ENCODE assay signal across 8 cellular contexts in genomic region chr3:45223889-45224730, GRCh38. TPM values are rescaled to one million over a fixed set of nuclear protein-coding genes. Genes with fewer than 3 reads are reported as not detected.
A peak's percentile ranks its signal among the peaks of the same experiment; 100 is the strongest.
DNase-seq lines count a peak whose midpoint lies in the region; ATAC-seq, FAIRE-seq and TF ChIP-seq lines count a peak whose summit lies in the region.

No MANE protein-coding gene starts in this region.

- no TSS peak for BruUV-seq in HepG2 (replicated peaks; lab: Mats Ljungman, UMichigan)

- H3K9me3 ChIP-seq in HepG2 (ENCODE audit: low read length) (no peaks in the 10 kb centered on the region), right lobe of liver (no peaks in the 10 kb centered on the region), upper lobe of right lung (no peaks in the 10 kb centered on the region)

- no peak overlapping the region for H3K4me3 ChIP-seq in HepG2 (replicated peaks in 1 of 3; ENCODE audit: insufficient read depth in 1 of 3, low read depth in 2 of 3, low read length in 3 of 3)
- H3K4me3 ChIP-seq in right lobe of liver, result no peak overlapping the region
- peak overlapping the region; percentile 36 for H3K4me3 ChIP-seq in upper lobe of right lung

- TF ChIP-seq CTCF in HepG2 (CRISPR knock-in tag; IDR thresholded peaks at IDR 0.05) (no peak), right lobe of liver (IDR thresholded peaks at IDR 0.05) (no peak), upper lobe of right lung (IDR thresholded peaks at IDR 0.05) (no peak)

- DNase-seq in HepG2 (ENCODE audit: low spot score) (no peak), right lobe of liver (no peak), immature natural killer cell (no peak), upper lobe of right lung (no peak), NCI-H2171 treated with DMSO at 0.1 percent for 48 hours (lab: John Stamatoyannopoulos, UW) (no peak)

- WGBS in HepG2 (ENCODE audit: low lambda C conversion rate), result 5% methylated on average over 9 of the region's 9 CpGs
- WGBS in right lobe of liver (ENCODE audit: insufficient coverage, low coverage, low lambda C conversion rate, missing lambda C conversion rate), result 20% methylated on average over 9 of the region's 9 CpGs

- no peak for FAIRE-seq in HepG2 (lab: Jason Lieb, UNC)

- H3K36me3 ChIP-seq in HepG2 (replicated peaks in 1 of 2; ENCODE audit: control insufficient read depth in 1 of 2, insufficient read depth in 2 of 2, low read length in 2 of 2) (no peaks in the 10 kb centered on the region), right lobe of liver (no peaks in the 10 kb centered on the region), upper lobe of right lung (no peaks in the 10 kb centered on the region)

- H3K27ac Mint-ChIP-seq in activated naive CD8-positive, alpha-beta T cell, result no peak overlapping the region
- no peak overlapping the region for H3K27ac Mint-ChIP-seq in immature natural killer cell

- H3K79me2 ChIP-seq in HepG2 (ENCODE audit: insufficient read depth, low read length), result no peaks in the 10 kb centered on the region

- no peak for ATAC-seq in HepG2
- no peak for ATAC-seq in right lobe of liver
- ATAC-seq in upper lobe of right lung, result no peak
- ATAC-seq in GM21367 (IDR thresholded peaks at IDR 0.05; ENCODE audit: unreplicated experiment), result no peak
- ATAC-seq in HG02870 (IDR thresholded peaks at IDR 0.05; ENCODE audit: unreplicated experiment), result no peak

- no peak for TF ChIP-seq POLR2A in HepG2 (IDR thresholded peaks at IDR 0.05; ENCODE audit: insufficient read depth in 1 of 2, low read depth in 2 of 2, low read length in 2 of 2)
- no peak for TF ChIP-seq POLR2A in right lobe of liver (IDR thresholded peaks at IDR 0.05)

- no peaks in the 10 kb centered on the region for H4K20me1 ChIP-seq in HepG2 (ENCODE audit: insufficient read depth, low read length)

- POLR2A ChIA-PET in HepG2 (lab: Yijun Ruan, JAX), result no interaction called here

- H3K27me3 ChIP-seq in HepG2 (ENCODE audit: control insufficient read depth in 1 of 2, insufficient read depth in 2 of 2, low read length in 2 of 2), result peaks cover 4 to 65% of the 10 kb centered on the region in 2 experiments; a peak in 4 of 5 replicates
- peaks cover 0 to 8% of the 10 kb centered on the region in 2 donors for H3K27me3 ChIP-seq in right lobe of liver
- peaks cover 42% of the 10 kb centered on the region for H3K27me3 ChIP-seq in upper lobe of right lung

- H3K4me2 ChIP-seq in HepG2 (ENCODE audit: low read depth, low read length), result peak overlapping the region; percentile 74; the same call in 1 of the 2 replicates

- intact Hi-C loops in HepG2 (cut with micrococcal nuclease; ENCODE audit: unreplicated experiment), result no loop called here
- intact Hi-C loops in right lobe of liver (cut with DNase I), result loop anchor here (10.0 kb wide), 2 partner anchors 271 to 281 kb away; no protein-coding TSS in a partner anchor
- intact Hi-C loops in upper lobe of right lung (cut with DNase I), result loop anchor here (10.0 kb wide), 1 partner anchor 271 kb away; no protein-coding TSS in a partner anchor

- no peaks in the 10 kb centered on the region for H3K36me3 Mint-ChIP-seq in activated naive CD8-positive, alpha-beta T cell
- no peaks in the 10 kb centered on the region for H3K36me3 Mint-ChIP-seq in immature natural killer cell

- no peak for TF ChIP-seq RAD21 in HepG2 (CRISPR knock-in tag; IDR thresholded peaks at IDR 0.05)

- H2AFZ ChIP-seq in HepG2 (ENCODE audit: low read length), result no peak overlapping the region

- H3K4me1 Mint-ChIP-seq in activated naive CD8-positive, alpha-beta T cell (ENCODE audit: low read depth), result peaks cover 19% of the 10 kb centered on the region
- peaks cover 11 to 21% of the 10 kb centered on the region in 2 donors for H3K4me1 Mint-ChIP-seq in immature natural killer cell

- 0 out of 2 replicates have a peak, but pooled peaks cover 5% of the 10 kb centered on the region for H3K4me1 ChIP-seq in HepG2 (ENCODE audit: insufficient read depth, low read length)
- H3K4me1 ChIP-seq in right lobe of liver, result peaks cover 0 to 5% (median 0%) of the 10 kb centered on the region in 4 donors
- H3K4me1 ChIP-seq in upper lobe of right lung, result peaks cover 6% of the 10 kb centered on the region

- H3K4me3 Mint-ChIP-seq in activated naive CD8-positive, alpha-beta T cell, result peak overlapping the region; percentile 78
- H3K4me3 Mint-ChIP-seq in immature natural killer cell, result peak overlapping the region; percentile 40 to 86 (median 77)

- H3K27me3 Mint-ChIP-seq in activated naive CD8-positive, alpha-beta T cell, result peaks cover 49% of the 10 kb centered on the region
- peaks cover 17 to 45% (median 20%) of the 10 kb centered on the region in 3 donors for H3K27me3 Mint-ChIP-seq in immature natural killer cell (ENCODE audit: low read depth in 3 of 3)

- TF ChIP-seq EP300 in HepG2 (IDR thresholded peaks at IDR 0.05; ENCODE audit: low read depth in 2 of 2, low read length in 2 of 2) (no peak), HepG2 (CRISPR knock-in tag; IDR thresholded peaks at IDR 0.05; ENCODE audit: borderline replicate concordance) (no peak)

- CTCF ChIA-PET in HepG2 (lab: Yijun Ruan, JAX; ENCODE audit: low intra/inter-chr PET ratio, low total read pairs), result interaction anchor here (0.6 to 1.3 kb wide), 3 partner anchors 275 to 441 kb away, joined by 3 read pairs; no protein-coding TSS in a partner anchor

- H3K9me3 Mint-ChIP-seq in activated naive CD8-positive, alpha-beta T cell (ENCODE audit: low read depth), result no peaks in the 10 kb centered on the region
- no peaks in the 10 kb centered on the region for H3K9me3 Mint-ChIP-seq in immature natural killer cell

- no peak overlapping the region for H3K9ac ChIP-seq in HepG2 (ENCODE audit: insufficient read depth, low read depth, low read length)

- in situ Hi-C loops in HepG2 (cut with HindIII; ENCODE audit: extremely low pct_ligation_motif_present, low pct_unique_long_range_greater_than_20kb), result loop anchor here (5.0 to 10.0 kb wide), 2 partner anchors 273 to 441 kb away; no protein-coding TSS in a partner anchor

- H3K27ac ChIP-seq in HepG2 (ENCODE audit: extremely low read length, insufficient read depth, low read length) (no peak overlapping the region), right lobe of liver (no peak overlapping the region), upper lobe of right lung (no peak overlapping the region)

TF ChIP-seq in HepG2, 621 proteins besides CTCF, POLR2A, EP300 and RAD21:
- TF ChIP-seq EZH2 (conservative IDR thresholded peaks at IDR 0.05; ENCODE audit: low read depth, low read length) (0 out of 2 replicates have a peak, but pooled peaks have one; percentile 27), RAD51 (IDR thresholded peaks at IDR 0.05; ENCODE audit: borderline replicate concordance) (no peak), CBX2 (IDR thresholded peaks at IDR 0.05; ENCODE audit: low read depth, low read length) (peak; percentile 71; the same call in 1 of the 2 replicates), CBX2 (CRISPR knock-in tag; IDR thresholded peaks at IDR 0.05; ENCODE audit: low read depth) (no peak)

RNA-seq across cellular contexts. Expression of gene TMEM158, which starts 2.0 kb away (rescaled TPM):
- total RNA-seq in HepG2 (2016; rRNA removed; fragmentation: Illumina TruSeq; extraction: Trizol) (0.13 TPM in 1 of 2 replicates, not detected in the other), right lobe of liver (1 to 10 TPM in 1 of 6 experiments, under 1 TPM in 3, not detected in 2; 0.21 to 1.0 (median 0.57) TPM), upper lobe of right lung (2.1 TPM)
- 0.18 and 0.20 TPM in 2 replicates for total RNA-seq in HepG2 (2016; cell fraction: cytosol; rRNA removed; fragmentation: Illumina TruSeq; extraction: Trizol; ENCODE audit: low read depth)
- 0.09 TPM in 1 of 2 replicates, not detected in the other for total RNA-seq in HepG2 (2016; cell fraction: insoluble cytoplasmic fraction; rRNA removed; fragmentation: Illumina TruSeq; extraction: Trizol)
- 0.38 and 0.59 TPM in 2 replicates for total RNA-seq in HepG2 (2016; cell fraction: membrane; rRNA removed; fragmentation: Illumina TruSeq; extraction: Trizol)
- not detected in 2 replicates for total RNA-seq in HepG2 (2016; cell fraction: nucleus; rRNA removed; fragmentation: Illumina TruSeq; extraction: Trizol)
- polyA plus RNA-seq in HepG2 (2011; rRNA removed) (not detected in 2 replicates), immature natural killer cell (not detected)
- polyA plus RNA-seq in HepG2 (2011; cell fraction: cytosol; rRNA removed), result 0.04 TPM in 1 of 2 replicates, not detected in the other
- not detected in 2 replicates for polyA plus RNA-seq in HepG2 (2011; cell fraction: nucleus; rRNA removed)
- polyA plus RNA-seq in HepG2 (2012), result not detected in 2 replicates
- polyA plus RNA-seq in HepG2 (2016; cell fraction: cytosol; fragmentation: Illumina TruSeq; extraction: Trizol; ENCODE audit: low read depth), result 0.44 and 0.54 TPM in 2 replicates
- polyA plus RNA-seq in HepG2 (2016; cell fraction: insoluble cytoplasmic fraction; fragmentation: Illumina TruSeq; extraction: Trizol; ENCODE audit: low read depth), result 0.12 and 0.17 TPM in 2 replicates
- polyA plus RNA-seq in HepG2 (2016; cell fraction: membrane; fragmentation: Illumina TruSeq; extraction: Trizol; ENCODE audit: low read depth), result 0.19 and 0.43 TPM in 2 replicates
- polyA plus RNA-seq in HepG2 (2016; cell fraction: nucleus; fragmentation: Illumina TruSeq; extraction: Trizol; ENCODE audit: insufficient read depth, low read depth), result not detected in 2 replicates
- 0.65 TPM in 1 of 2 replicates, not detected in the other for polyA minus RNA-seq in HepG2 (2011; rRNA and poly(A)+ RNA removed; ENCODE audit: low replicate concordance)
- not detected in 2 replicates for polyA minus RNA-seq in HepG2 (2011; cell fraction: cytosol; rRNA and poly(A)+ RNA removed)
- not detected in 2 replicates for polyA minus RNA-seq in HepG2 (2011; cell fraction: nucleus; rRNA and poly(A)+ RNA removed)
